24 cellular contexts compared by ENCODE assay signal in the genomic region with DNA sequence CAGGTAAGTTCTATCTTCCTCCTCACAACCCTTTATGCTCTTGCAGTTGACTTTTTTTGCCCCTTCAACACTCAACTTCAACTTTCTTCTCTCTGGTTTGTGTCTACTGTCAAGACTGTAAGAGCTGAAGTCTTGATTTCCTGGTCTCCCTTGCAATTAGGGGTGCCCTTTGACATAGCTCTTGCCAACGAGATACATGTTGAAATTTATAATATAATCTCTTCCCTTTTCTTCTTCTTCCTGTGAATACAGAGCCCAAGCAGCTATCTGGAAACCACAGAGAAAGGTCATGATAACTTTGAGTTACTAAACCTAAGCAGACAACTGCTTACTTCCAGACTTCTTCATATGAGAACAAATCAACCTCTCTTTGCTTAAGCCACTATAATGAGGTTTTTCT.
"Had no signal": no experiment of that assay in that cellular context is flagged by ENCODE, and none has a peak within 500 bp of the region (broad histone marks: within the 10 kb centered on the region; RNA-seq: fewer than 3 reads in every experiment).

No MANE protein-coding gene starts in this region.

- H3K27ac ChIP-seq: coronary artery, esophagus squamous epithelium, heart right ventricle, left lung, prostate gland, right atrium auricular region, stomach, thyroid gland had no signal

- H3K4me3 ChIP-seq: coronary artery, esophagus squamous epithelium, heart right ventricle, left lung, prostate gland, right atrium auricular region, stomach, thyroid gland had no signal

- DNase-seq: dermis blood vessel endothelial cell; effector memory CD4-positive, alpha-beta T cell; esophagus squamous epithelium; foreskin melanocyte; glutamatergic neuron; heart right ventricle; hippocampal formation; left cardiac atrium; left lung; mammary epithelial cell; naive thymus-derived CD8-positive, alpha-beta T cell; nephron progenitor cell; nucleus accumbens; stimulated activated CD4-positive, alpha-beta T cell treated with anti-CD3 and anti-CD28 coated beads, Interleukin-2, amount 100 ng/mL, for 24 hours; stimulated activated CD4-positive, alpha-beta T cell treated with anti-CD3 and anti-CD28 coated beads, Interleukin-4, amount 100 ng/mL, for 24 hours; stimulated activated naive CD4-positive, alpha-beta T cell treated with Interleukin-2 at 50 U/mL for 16 hours; stomach; thyroid gland; trophoblast cell had no signal

- H3K4me1 ChIP-seq: esophagus squamous epithelium, heart right ventricle, left lung, prostate gland, right atrium auricular region, stomach, thyroid gland had no signal

- H3K36me3 ChIP-seq: esophagus squamous epithelium, heart right ventricle, left lung, prostate gland, right atrium auricular region, stomach, thyroid gland had no signal

- H3K27me3 ChIP-seq: esophagus squamous epithelium, left lung, right atrium auricular region, stomach, thyroid gland had no signal

- ATAC-seq: heart right ventricle; left cardiac atrium; left lung; naive thymus-derived CD8-positive, alpha-beta T cell; sciatic nerve; stimulated activated effector memory CD8-positive, alpha-beta T cell treated with anti-CD3 and anti-CD28 coated beads, Interleukin-12 subunit alpha, Interleukin-12 subunit beta, amount 100 ng/mL, for 72 hours had no signal

- H3K9me3 ChIP-seq: esophagus squamous epithelium, heart right ventricle, left lung, prostate gland, right atrium auricular region, stomach, thyroid gland had no signal
